ENCODE assay signal across 8 cellular contexts in the genomic region with DNA sequence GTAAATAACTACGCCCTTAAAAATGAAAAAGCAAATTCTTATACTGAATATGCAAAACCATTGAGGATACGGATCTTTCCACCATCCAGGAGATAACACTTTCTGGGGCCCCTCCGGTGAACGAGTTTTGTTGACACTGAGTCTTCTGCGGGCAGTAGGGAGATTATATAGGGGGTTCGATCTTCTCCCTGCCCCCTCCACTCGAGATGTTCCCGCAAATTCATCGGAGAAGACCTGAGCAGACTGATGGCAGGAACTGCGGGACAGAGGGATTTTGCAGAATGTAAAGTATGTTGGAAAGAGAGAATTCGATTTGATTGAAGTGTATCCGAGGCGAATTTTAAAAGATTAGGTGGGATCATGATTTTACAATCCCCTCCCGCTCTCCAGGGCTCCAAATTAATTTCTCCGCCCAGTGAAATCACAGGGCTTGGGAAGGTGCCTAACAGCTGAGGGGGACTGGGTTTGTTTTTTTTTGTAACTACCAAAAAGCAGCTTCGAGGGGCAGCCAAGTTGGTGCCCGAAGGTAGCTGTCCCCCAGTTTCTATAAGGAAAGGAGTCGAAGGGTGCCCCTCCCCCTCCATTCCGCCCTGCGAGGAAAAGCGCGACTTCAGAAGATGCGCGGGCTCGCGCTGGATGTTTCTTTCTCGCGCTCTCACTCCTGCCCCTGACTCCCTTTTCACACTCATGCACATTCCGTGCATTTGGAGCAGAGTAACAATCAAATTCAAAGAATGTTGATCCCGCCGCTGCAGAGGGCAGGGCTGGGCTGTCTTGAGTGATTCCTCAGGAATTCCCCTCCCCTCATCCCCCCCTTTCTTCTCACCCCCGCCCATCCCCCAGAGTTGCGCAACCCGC. TPM values are rescaled to one million over a fixed set of nuclear protein-coding genes. Genes with fewer than 3 reads are reported as not detected.
DNase-seq lines count a peak whose midpoint lies in the region; ATAC-seq, FAIRE-seq and TF ChIP-seq lines count a peak whose summit lies in the region.

No MANE protein-coding gene starts in this region.

- CTCF ChIA-PET in A549 (lab: Yijun Ruan, JAX), result interaction anchor here (0.8 to 2.0 kb wide), 7 partner anchors 9 to 176 kb away, joined by 3 to 15 read pairs (median 3); a partner anchor contains a TSS

- H3K27me3 ChIP-seq in HAP-1 (ENCODE audit: low read depth) (peaks cover 26% of the 10 kb centered on the region), iPS-18a (ENCODE audit: control insufficient read depth, insufficient read depth, low read length) (peaks cover 69% of the 10 kb centered on the region)

- peak overlapping the region; percentile 91 for H3K4me3 Mint-ChIP-seq in activated T-helper 17 cell treated with anti-CD3 and anti-CD28 coated beads, Interleukin-2, amount 50 U/mL, for 72 hours

- no peak for TF ChIP-seq POLR2A in A549 (IDR thresholded peaks at IDR 0.05; ENCODE audit: low read length)

- DNase-seq in A549 (ENCODE audit: low read depth in 1 of 2, low spot score in 1 of 2) (peak; percentile 17 to 22), HAP-1 (ENCODE audit: low spot score in 2 of 2) (peak; percentile 59 to 75)
- peak; percentile 10 for DNase-seq in stimulated activated naive CD8-positive, alpha-beta T cell treated with anti-CD3 and anti-CD28 coated beads, Interleukin-15, Interleukin-2, amounts not matched to agents 100 U/mL and 50 U/mL, for 24 hours

- peak overlapping the region; percentile 73 for H3K27ac Mint-ChIP-seq in activated T-helper 17 cell treated with anti-CD3 and anti-CD28 coated beads, Interleukin-2, amount 50 U/mL, for 72 hours

- no peaks in the 10 kb centered on the region for H3K9me3 ChIP-seq in A549
- no peaks in the 10 kb centered on the region for H3K9me3 ChIP-seq in HAP-1
- H3K9me3 ChIP-seq in iPS-18a (ENCODE audit: control insufficient read depth, low read depth, low read length), result peaks cover 2% of the 10 kb centered on the region

- peaks cover 6% of the 10 kb centered on the region for H3K36me3 Mint-ChIP-seq in activated T-helper 17 cell treated with anti-CD3 and anti-CD28 coated beads, Interleukin-2, amount 50 U/mL, for 72 hours (ENCODE audit: low read depth)

- ATAC-seq in A549 (peak; percentile 13 to 15; a peak in 2 of 6 replicates), GM21717 (IDR thresholded peaks at IDR 0.05; ENCODE audit: unreplicated experiment) (no peak), HG03378 (IDR thresholded peaks at IDR 0.05; ENCODE audit: unreplicated experiment) (no peak), GM21367 (IDR thresholded peaks at IDR 0.05; ENCODE audit: unreplicated experiment) (no peak)
- ATAC-seq in activated T-helper 17 cell treated with anti-CD3 and anti-CD28 coated beads, Interleukin-2, amount 50 U/mL, for 72 hours (replicated peaks), result no peak
- ATAC-seq in stimulated activated naive CD8-positive, alpha-beta T cell treated with anti-CD3 and anti-CD28 coated beads, Interleukin-15, Interleukin-2, amounts not matched to agents 100 U/mL and 50 U/mL, for 24 hours, result no peak

- H3K27ac ChIP-seq in A549 (no peak overlapping the region), iPS-18a (ENCODE audit: low read length) (no peak overlapping the region)

- peak overlapping the region; percentile 16 for H3K9ac ChIP-seq in iPS-18a (ENCODE audit: low read length)

- H3K4me1 Mint-ChIP-seq in activated T-helper 17 cell treated with anti-CD3 and anti-CD28 coated beads, Interleukin-2, amount 50 U/mL, for 72 hours, result peaks cover 6% of the 10 kb centered on the region

- H3K4me3 ChIP-seq in A549 (peak overlapping the region; percentile 32), HAP-1 (peak overlapping the region; percentile 36), iPS-18a (ENCODE audit: low read length) (peak overlapping the region; percentile 66)

- WGBS in A549 (ENCODE audit: missing lambda C conversion rate), result 1% methylated on average over 20 of the region's 34 CpGs

- in situ Hi-C loops in HAP-1 (cut with MboI; ENCODE audit: low sequenced_read_pairs), result no loop called here

- POLR2A ChIA-PET in A549 (lab: Yijun Ruan, JAX), result interaction anchor here (1.3 kb wide), 1 partner anchor 59 kb away, joined by 5 read pairs; a partner anchor contains a TSS

- TF ChIP-seq RAD21 in A549 (conservative IDR thresholded peaks at IDR 0.05 in 1 of 2, IDR thresholded peaks at IDR 0.05 in 1 of 2), result no peak

- no peak for TF ChIP-seq EP300 in A549 (IDR thresholded peaks at IDR 0.05)

- FAIRE-seq in A549 (lab: Jason Lieb, UNC), result peak; percentile 63

- no peaks in the 10 kb centered on the region for H3K9me3 Mint-ChIP-seq in activated T-helper 17 cell treated with anti-CD3 and anti-CD28 coated beads, Interleukin-2, amount 50 U/mL, for 72 hours

- H3K4me1 ChIP-seq in A549 (peaks cover 7% of the 10 kb centered on the region; the same call in 2 of the 3 replicates), HAP-1 (peaks cover 12% of the 10 kb centered on the region), iPS-18a (ENCODE audit: control insufficient read depth, low read depth, low read length) (peaks cover 3% of the 10 kb centered on the region)

- no peak for TF ChIP-seq CTCF in A549 (IDR thresholded peaks at IDR 0.05)

- H3K4me2 ChIP-seq in A549, result peak overlapping the region; percentile 72

- H3K27me3 Mint-ChIP-seq in activated T-helper 17 cell treated with anti-CD3 and anti-CD28 coated beads, Interleukin-2, amount 50 U/mL, for 72 hours, result peaks cover 5% of the 10 kb centered on the region

- H3K36me3 ChIP-seq in HAP-1 (replicated peaks), result no peaks in the 10 kb centered on the region
- H3K36me3 ChIP-seq in iPS-18a (ENCODE audit: control insufficient read depth, low read depth, low read length), result no peaks in the 10 kb centered on the region

TF ChIP-seq in A549, 52 proteins besides CTCF, POLR2A, EP300 and RAD21:
- TF ChIP-seq CBX8 (IDR thresholded peaks at IDR 0.05), result peak; percentile 100
- TF ChIP-seq RNF2 (IDR thresholded peaks at IDR 0.05; ENCODE audit: borderline replicate concordance, low read depth), result peak; percentile 100
- TF ChIP-seq, protein P1, sequence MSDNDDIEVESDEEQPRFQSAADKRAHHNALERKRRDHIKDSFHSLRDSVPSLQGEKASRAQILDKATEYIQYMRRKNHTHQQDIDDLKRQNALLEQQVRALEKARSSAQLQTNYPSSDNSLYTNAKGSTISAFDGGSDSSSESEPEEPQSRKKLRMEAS (IDR thresholded peaks at IDR 0.05), result no peak

RNA-seq across cellular contexts. Expression of a gene that starts 1.2 kb away (rescaled TPM):
- polyA plus RNA-seq in A549 (2011; rRNA removed) (0.03 and 0.16 TPM in 2 replicates), A549 (2017; fragmentation: RNase III; extraction: RNeasy Plus Mini Kit Qiagen cat#74134 plus additional on column Dnase treatment) (0.03 TPM in 1 of 3 replicates, not detected in the others)
- 0.03 and 0.04 TPM in 2 replicates for polyA plus RNA-seq in A549 (2012; cell fraction: cytosol; rRNA removed)
- polyA plus RNA-seq in A549 (2012; cell fraction: nucleus; rRNA removed), result 0.01 and 0.04 TPM in 2 replicates
- not detected in 2 replicates for polyA minus RNA-seq in A549 (2011; rRNA and poly(A)+ RNA removed)
- total RNA-seq in activated T-helper 17 cell treated with anti-CD3 and anti-CD28 coated beads, Interleukin-2, amount 50 U/mL, for 72 hours, result under 1 TPM in 1 of 2 donors, not detected in 1; 0.08 TPM

RNA-seq across cellular contexts. Expression of a gene that starts 51.8 kb away (rescaled TPM):
- not detected in 2 replicates for polyA plus RNA-seq in A549 (2011; rRNA removed)
- polyA plus RNA-seq in A549 (2012; cell fraction: cytosol; rRNA removed), result not detected in 2 replicates
- polyA plus RNA-seq in A549 (2012; cell fraction: nucleus; rRNA removed), result not detected in 2 replicates
- not detected in 3 replicates for polyA plus RNA-seq in A549 (2017; fragmentation: RNase III; extraction: RNeasy Plus Mini Kit Qiagen cat#74134 plus additional on column Dnase treatment)
- not detected in 2 replicates for polyA minus RNA-seq in A549 (2011; rRNA and poly(A)+ RNA removed)
- total RNA-seq in activated T-helper 17 cell treated with anti-CD3 and anti-CD28 coated beads, Interleukin-2, amount 50 U/mL, for 72 hours, result not detected

RNA-seq across cellular contexts. Expression of a gene that starts 59.5 kb away (rescaled TPM):
- 12.3 and 15.6 TPM in 2 replicates for polyA plus RNA-seq in A549 (2011; rRNA removed)
- polyA plus RNA-seq in A549 (2012; cell fraction: cytosol; rRNA removed), result 1.5 and 1.7 TPM in 2 replicates
- 0.86 and 1.7 TPM in 2 replicates for polyA plus RNA-seq in A549 (2012; cell fraction: nucleus; rRNA removed)
- polyA plus RNA-seq in A549 (2017; fragmentation: RNase III; extraction: RNeasy Plus Mini Kit Qiagen cat#74134 plus additional on column Dnase treatment), result 12.8 to 14.6 TPM (median 14.3 TPM) in 3 replicates
- polyA minus RNA-seq in A549 (2011; rRNA and poly(A)+ RNA removed), result 10.2 and 10.4 TPM in 2 replicates
- total RNA-seq in activated T-helper 17 cell treated with anti-CD3 and anti-CD28 coated beads, Interleukin-2, amount 50 U/mL, for 72 hours, result 10 to 100 TPM; 14.4 to 14.7 TPM

Comparison
In these comparisons a context has a peak if more than half of its experiments do, and no peak if none do; other contexts are left out.
1. ATAC-seq: peak in A549 (2 of 2); none in activated T-helper 17 cell treated with anti-CD3 and anti-CD28 coated beads, Interleukin-2, amount 50 U/mL, for 72 hours (single experiment), stimulated activated naive CD8-positive, alpha-beta T cell treated with anti-CD3 and anti-CD28 coated beads, Interleukin-15, Interleukin-2, amounts not matched to agents 100 U/mL and 50 U/mL, for 24 hours (single experiment), GM21717 (single experiment), HG03378 (single experiment) and GM21367 (single experiment).
2. DNase-seq: peak in every context shown above with its lines; median percentile 67 in HAP-1; 20 in A549; 10 in stimulated activated naive CD8-positive, alpha-beta T cell treated with anti-CD3 and anti-CD28 coated beads, Interleukin-15, Interleukin-2, amounts not matched to agents 100 U/mL and 50 U/mL, for 24 hours.
3. Peak in every context shown above with its lines, with median percentiles within 50 percentile points of each other: H3K4me3 ChIP-seq.